26 cellular contexts compared by ENCODE assay signal in the genomic region with DNA sequence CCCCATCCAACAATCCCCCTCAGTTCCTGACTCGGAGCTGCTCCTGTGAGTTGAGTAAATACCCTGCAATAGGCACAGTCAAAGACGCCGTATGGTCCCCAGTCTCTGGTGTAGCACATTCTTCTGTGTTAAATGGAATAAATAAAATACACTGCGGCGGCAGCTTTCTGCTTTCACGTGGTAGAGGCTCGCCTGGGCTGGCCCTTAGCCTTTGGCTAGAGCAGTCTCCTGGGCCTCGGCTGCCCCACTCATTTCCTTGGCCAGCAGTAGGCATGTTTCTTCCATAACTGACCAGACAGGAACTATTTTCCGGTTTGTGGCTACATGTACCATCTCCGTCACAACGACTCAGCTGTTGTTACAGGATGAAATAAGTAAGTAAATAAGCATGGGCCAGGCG. TPM values are rescaled to one million over a fixed set of nuclear protein-coding genes. Genes with fewer than 3 reads are reported as not detected.
DNase-seq lines count a peak whose midpoint lies in the region; ATAC-seq and TF ChIP-seq lines count a peak whose summit lies in the region.
"Had no signal": no experiment of that assay in that cellular context is flagged by ENCODE, and none has a peak within 500 bp of the region (broad histone marks: within the 10 kb centered on the region; RNA-seq: fewer than 3 reads in every experiment).

No MANE protein-coding gene starts in this region.

- no peaks in the 10 kb centered on the region for H3K27me3 ChIP-seq in right atrium auricular region
- no peaks in the 10 kb centered on the region for H3K27me3 ChIP-seq in adrenal gland
- H3K27me3 ChIP-seq in testis, result no peaks in the 10 kb centered on the region
- no peaks in the 10 kb centered on the region for H3K27me3 ChIP-seq in neural progenitor cell
- H3K27me3 ChIP-seq: BLaER1 treated with 17β-estradiol and CSF1 and Interleukin-3, amounts not matched to agents 10 nM and 100 nM; SJCRH30 had no signal

- no peak overlapping the region for H3K4me3 ChIP-seq in right atrium auricular region
- no peak overlapping the region for H3K4me3 ChIP-seq in adrenal gland
- no peak overlapping the region for H3K4me3 ChIP-seq in testis
- H3K4me3 ChIP-seq in neural progenitor cell, result no peak overlapping the region
- H3K4me3 ChIP-seq: BLaER1 treated with 17β-estradiol and CSF1 and Interleukin-3, amounts not matched to agents 10 nM and 100 nM; K562; SJCRH30 had no signal

- H3K27ac ChIP-seq in right atrium auricular region (no peak overlapping the region), adrenal gland (peak overlapping the region in 2 of 5 donors; percentile 10 to 69), testis (no peak overlapping the region), RWPE1 (no peak overlapping the region), neural progenitor cell (no peak overlapping the region)
- H3K27ac ChIP-seq: BLaER1 treated with 17β-estradiol and CSF1 and Interleukin-3, amounts not matched to agents 10 nM and 100 nM; SJCRH30 had no signal

- ATAC-seq in left ventricle myocardium superior (no peak), left lobe of liver (no peak)
- ATAC-seq: HepG2, K562, SK-N-SH treated with all-trans-retinoic acid at 6 μM for 48 hours had no signal

- CTCF ChIA-PET in RWPE1 (lab: Yijun Ruan, JAX), result interaction anchor here (0.6 to 1.1 kb wide), 4 partner anchors 18 to 160 kb away, joined by 3 to 4 read pairs (median 4); no protein-coding TSS in a partner anchor

- no peaks in the 10 kb centered on the region for H3K79me2 ChIP-seq in neural progenitor cell (ENCODE audit: low read depth)

- H3K9me3 Mint-ChIP-seq in activated T-helper 1 cell treated with anti-CD3 and anti-CD28 coated beads, Interleukin-12 subunit alpha, Interleukin-12 subunit beta, Interleukin-2, Interleukin-4 antibody, amounts not matched to agents 30 ng/mL and 10 ng/mL and 1 ng/mL, durations not matched to agents 14 hours and 24 hours and 36 hours, result no peaks in the 10 kb centered on the region
- H3K9me3 Mint-ChIP-seq in neural progenitor cell, result no peaks in the 10 kb centered on the region
- H3K9me3 Mint-ChIP-seq: CD4-positive, alpha-beta memory T cell had no signal

- intact Hi-C loops in left ventricle myocardium superior (cut with micrococcal nuclease) (no loop called here), adrenal gland (cut with DNase I) (loop anchor here in 1 of 2 donors (2.0 kb wide), 1 partner anchor 38 kb away; no protein-coding TSS in a partner anchor), testis (cut with DNase I; ENCODE audit: low total_unique reads) (no loop called here)
- intact Hi-C loops in activated T-helper 1 cell treated with anti-CD3 and anti-CD28 coated beads, Interleukin-12 subunit alpha, Interleukin-12 subunit beta, Interleukin-2, Interleukin-4 antibody, amounts not matched to agents 30 ng/mL and 10 ng/mL and 1 ng/mL, durations not matched to agents 14 hours and 24 hours and 36 hours (cut with micrococcal nuclease), result no loop called here

- no peak overlapping the region for H2AFZ ChIP-seq in neural progenitor cell (replicated peaks)

- POLR2A ChIA-PET in RWPE1 (lab: Yijun Ruan, JAX; ENCODE audit: low non-redundant PET), result no interaction called here

- TF ChIP-seq CTCF in right atrium auricular region (IDR thresholded peaks at IDR 0.05), result no peak
- no peak for TF ChIP-seq CTCF in adrenal gland (IDR thresholded peaks at IDR 0.05)
- TF ChIP-seq CTCF in testis (IDR thresholded peaks at IDR 0.05), result no peak
- no peak for TF ChIP-seq CTCF in RWPE1 (conservative IDR thresholded peaks at IDR 0.05; ENCODE audit: low read depth)
- TF ChIP-seq CTCF in neural progenitor cell (IDR thresholded peaks at IDR 0.05), result no peak

- H3K27ac Mint-ChIP-seq in activated T-helper 1 cell treated with anti-CD3 and anti-CD28 coated beads, Interleukin-12 subunit alpha, Interleukin-12 subunit beta, Interleukin-2, Interleukin-4 antibody, amounts not matched to agents 30 ng/mL and 10 ng/mL and 1 ng/mL, durations not matched to agents 14 hours and 24 hours and 36 hours, result no peak overlapping the region
- H3K27ac Mint-ChIP-seq in neural progenitor cell, result no peak overlapping the region
- H3K27ac Mint-ChIP-seq: CD4-positive, alpha-beta memory T cell had no signal

- peaks cover 13% of the 10 kb centered on the region for H3K27me3 Mint-ChIP-seq in activated T-helper 1 cell treated with anti-CD3 and anti-CD28 coated beads, Interleukin-12 subunit alpha, Interleukin-12 subunit beta, Interleukin-2, Interleukin-4 antibody, amounts not matched to agents 30 ng/mL and 10 ng/mL and 1 ng/mL, durations not matched to agents 14 hours and 24 hours and 36 hours (ENCODE audit: insufficient read depth)
- H3K27me3 Mint-ChIP-seq in neural progenitor cell (ENCODE audit: insufficient read depth, low read depth), result peaks cover 4% of the 10 kb centered on the region
- H3K27me3 Mint-ChIP-seq: CD4-positive, alpha-beta memory T cell had no signal

- no peaks in the 10 kb centered on the region for H3F3A ChIP-seq in neural progenitor cell (ENCODE audit: low read depth)

- H3K4me1 ChIP-seq in right atrium auricular region (peaks cover 0 to 46% of the 10 kb centered on the region in 2 donors), adrenal gland (replicated peaks in 1 of 2) (peaks cover 6 to 14% of the 10 kb centered on the region in 2 donors), testis (peaks cover 6% of the 10 kb centered on the region), neural progenitor cell (no peaks in the 10 kb centered on the region)
- H3K4me1 ChIP-seq: SJCRH30 had no signal

- H3K4me2 ChIP-seq in neural progenitor cell, result no peak overlapping the region

- H3K36me3 Mint-ChIP-seq in activated T-helper 1 cell treated with anti-CD3 and anti-CD28 coated beads, Interleukin-12 subunit alpha, Interleukin-12 subunit beta, Interleukin-2, Interleukin-4 antibody, amounts not matched to agents 30 ng/mL and 10 ng/mL and 1 ng/mL, durations not matched to agents 14 hours and 24 hours and 36 hours (ENCODE audit: low read depth), result peaks cover 16% of the 10 kb centered on the region
- H3K36me3 Mint-ChIP-seq in neural progenitor cell, result peaks cover 23% of the 10 kb centered on the region

- H3K9me3 ChIP-seq in right atrium auricular region (no peaks in the 10 kb centered on the region), adrenal gland (replicated peaks in 1 of 3) (no peaks in the 10 kb centered on the region), testis (no peaks in the 10 kb centered on the region), neural progenitor cell (ENCODE audit: low read depth) (no peaks in the 10 kb centered on the region)
- H3K9me3 ChIP-seq: BLaER1 treated with 17β-estradiol and CSF1 and Interleukin-3, amounts not matched to agents 10 nM and 100 nM; SJCRH30 had no signal

- H3K4me1 Mint-ChIP-seq in activated T-helper 1 cell treated with anti-CD3 and anti-CD28 coated beads, Interleukin-12 subunit alpha, Interleukin-12 subunit beta, Interleukin-2, Interleukin-4 antibody, amounts not matched to agents 30 ng/mL and 10 ng/mL and 1 ng/mL, durations not matched to agents 14 hours and 24 hours and 36 hours (ENCODE audit: low read depth), result peaks cover 21% of the 10 kb centered on the region
- peaks cover 16% of the 10 kb centered on the region for H3K4me1 Mint-ChIP-seq in neural progenitor cell

- no peak for TF ChIP-seq POLR2A in adrenal gland (IDR thresholded peaks at IDR 0.05)
- TF ChIP-seq POLR2A in testis (IDR thresholded peaks at IDR 0.05), result no peak

- H3K9ac ChIP-seq in neural progenitor cell, result no peak overlapping the region
- H3K9ac ChIP-seq: BLaER1 treated with 17β-estradiol and CSF1 and Interleukin-3, amounts not matched to agents 10 nM and 100 nM had no signal

- peak; percentile 56 for DNase-seq in right atrium auricular region (ENCODE audit: low spot score)
- DNase-seq in left ventricle myocardium superior, result no peak
- peak in 4 of 7 donors; percentile 12 to 53 (median 14) for DNase-seq in adrenal gland
- DNase-seq in left lobe of liver (ENCODE audit: low spot score), result peak; percentile 29
- peak; percentile 15 for DNase-seq in testis
- DNase-seq in RWPE1 (ENCODE audit: low spot score), result no peak
- DNase-seq in activated T-helper 1 cell treated with anti-CD3 and anti-CD28 coated beads, Interleukin-12 subunit alpha, Interleukin-12 subunit beta, Interleukin-2, Interleukin-4 antibody, amounts not matched to agents 30 ng/mL and 10 ng/mL and 1 ng/mL, durations not matched to agents 14 hours and 24 hours and 36 hours (ENCODE audit: low spot score), result no peak
- no peak for DNase-seq in neural progenitor cell (ENCODE audit: low spot score)
- DNase-seq: CD4-positive, alpha-beta memory T cell; COR-L47; DMS53; Kasumi-1; NCI-H1092 treated with DMSO at 0.1 percent for 48 hours; NCI-H1436; NCI-H187; NCI-H2081 treated with DMSO at 0.1 percent for 48 hours; NCI-H2171; NCI-H226; NCI-H510A; NCI-H69; SJCRH30 had no signal

- peaks cover 16% of the 10 kb centered on the region for H3K36me3 ChIP-seq in right atrium auricular region
- peaks cover 0 to 50% of the 10 kb centered on the region in 2 donors for H3K36me3 ChIP-seq in adrenal gland (replicated peaks in 1 of 2)
- H3K36me3 ChIP-seq in testis (ENCODE audit: low read depth, missing control alignments), result no peaks in the 10 kb centered on the region
- no peaks in the 10 kb centered on the region for H3K36me3 ChIP-seq in neural progenitor cell

- no peaks in the 10 kb centered on the region for H4K20me1 ChIP-seq in neural progenitor cell (ENCODE audit: low read depth)
- H4K20me1 ChIP-seq: BLaER1 treated with 17β-estradiol and CSF1 and Interleukin-3, amounts not matched to agents 10 nM and 100 nM had no signal

- WGBS in adrenal gland, 4 donors, result 82 to 89% (median 85%) methylated on average over 12 of the region's 12 CpGs
- WGBS in testis, 2 donors, result 84 to 95% methylated on average over 12 of the region's 12 CpGs

- H3K4me3 Mint-ChIP-seq in activated T-helper 1 cell treated with anti-CD3 and anti-CD28 coated beads, Interleukin-12 subunit alpha, Interleukin-12 subunit beta, Interleukin-2, Interleukin-4 antibody, amounts not matched to agents 30 ng/mL and 10 ng/mL and 1 ng/mL, durations not matched to agents 14 hours and 24 hours and 36 hours, result no peak overlapping the region
- no peak overlapping the region for H3K4me3 Mint-ChIP-seq in neural progenitor cell
- H3K4me3 Mint-ChIP-seq: CD4-positive, alpha-beta memory T cell had no signal

RNA-seq across cellular contexts. Expression of gene SERPINB6, which starts 20.7 kb away (rescaled TPM):
- 100 to 1,000 TPM; 181 to 184 TPM for total RNA-seq in right atrium auricular region
- 277 TPM for total RNA-seq in left ventricle myocardium superior
- total RNA-seq in adrenal gland, result 100 to 1,000 TPM; 161 to 258 (median 209) TPM
- 100 to 1,000 TPM; 161 to 332 (median 229) TPM for polyA plus RNA-seq in adrenal gland
- 31.8 TPM for total RNA-seq in left lobe of liver
- 100 to 1,000 TPM; 203 to 281 TPM for total RNA-seq in testis
- polyA plus RNA-seq in testis (ENCODE audit: insufficient read depth, low read depth, low replicate concordance), result 348 TPM
- total RNA-seq in activated T-helper 1 cell treated with anti-CD3 and anti-CD28 coated beads, Interleukin-12 subunit alpha, Interleukin-12 subunit beta, Interleukin-2, Interleukin-4 antibody, amounts not matched to agents 30 ng/mL and 10 ng/mL and 1 ng/mL, durations not matched to agents 14 hours and 24 hours and 36 hours, result 33.7 and 34.9 TPM in 2 replicates
- 13.3 and 17.4 TPM in 2 replicates for total RNA-seq in neural progenitor cell (ENCODE audit: low replicate concordance)

RNA-seq across cellular contexts. Expression of gene SERPINB9, which starts 47.6 kb away (rescaled TPM):
- total RNA-seq in right atrium auricular region (10 to 100 TPM; 11.2 to 17.5 TPM), left ventricle myocardium superior (2.9 TPM), adrenal gland (10 to 100 TPM in 6 of 8 donors, 1 to 10 TPM in 2; 7.1 to 26.9 (median 21.4) TPM), left lobe of liver (2.0 TPM), testis (10 to 100 TPM; 33.9 to 60.0 TPM), neural progenitor cell (ENCODE audit: low replicate concordance) (0.59 and 0.94 TPM in 2 replicates)
- polyA plus RNA-seq in adrenal gland (10 to 100 TPM in 1 of 3 donors, 1 to 10 TPM in 2; 6.5 to 12.3 (median 7.4) TPM), testis (ENCODE audit: insufficient read depth, low read depth, low replicate concordance) (19.1 TPM)
- 86.8 and 87.2 TPM in 2 replicates for total RNA-seq in activated T-helper 1 cell treated with anti-CD3 and anti-CD28 coated beads, Interleukin-12 subunit alpha, Interleukin-12 subunit beta, Interleukin-2, Interleukin-4 antibody, amounts not matched to agents 30 ng/mL and 10 ng/mL and 1 ng/mL, durations not matched to agents 14 hours and 24 hours and 36 hours
- total RNA-seq: HT1080 had no signal

RNA-seq across cellular contexts. Expression of gene NQO2, which starts 49.0 kb away (rescaled TPM):
- 10 to 100 TPM; 37.6 to 68.1 TPM for total RNA-seq in right atrium auricular region
- total RNA-seq in left ventricle myocardium superior, result 59.6 TPM
- 100 to 1,000 TPM; 133 to 200 (median 146) TPM for total RNA-seq in adrenal gland
- polyA plus RNA-seq in adrenal gland, result 100 to 1,000 TPM; 100 to 177 (median 158) TPM
- total RNA-seq in left lobe of liver, result 62.7 TPM
- total RNA-seq in testis, result 10 to 100 TPM in 1 of 2 donors, 1 to 10 TPM in 1; 9.5 to 16.8 TPM
- polyA plus RNA-seq in testis (ENCODE audit: insufficient read depth, low read depth, low replicate concordance), result 35.6 TPM
- 30.2 and 34.8 TPM in 2 replicates for total RNA-seq in activated T-helper 1 cell treated with anti-CD3 and anti-CD28 coated beads, Interleukin-12 subunit alpha, Interleukin-12 subunit beta, Interleukin-2, Interleukin-4 antibody, amounts not matched to agents 30 ng/mL and 10 ng/mL and 1 ng/mL, durations not matched to agents 14 hours and 24 hours and 36 hours
- 17.2 and 19.5 TPM in 2 replicates for total RNA-seq in neural progenitor cell (ENCODE audit: low replicate concordance)

Comparison
In these comparisons a context has a peak if more than half of its experiments do, and no peak if none do; other contexts are left out.
1. DNase-seq: peak in right atrium auricular region (single experiment), adrenal gland (4 of 7), left lobe of liver (single experiment) and testis (single experiment); none in left ventricle myocardium superior (single experiment), RWPE1 (single experiment), activated T-helper 1 cell treated with anti-CD3 and anti-CD28 coated beads, Interleukin-12 subunit alpha, Interleukin-12 subunit beta, Interleukin-2, Interleukin-4 antibody, amounts not matched to agents 30 ng/mL and 10 ng/mL and 1 ng/mL, durations not matched to agents 14 hours and 24 hours and 36 hours (single experiment) and neural progenitor cell (single experiment).